1 cellular context compared by ENCODE assay signal in the genomic region with DNA sequence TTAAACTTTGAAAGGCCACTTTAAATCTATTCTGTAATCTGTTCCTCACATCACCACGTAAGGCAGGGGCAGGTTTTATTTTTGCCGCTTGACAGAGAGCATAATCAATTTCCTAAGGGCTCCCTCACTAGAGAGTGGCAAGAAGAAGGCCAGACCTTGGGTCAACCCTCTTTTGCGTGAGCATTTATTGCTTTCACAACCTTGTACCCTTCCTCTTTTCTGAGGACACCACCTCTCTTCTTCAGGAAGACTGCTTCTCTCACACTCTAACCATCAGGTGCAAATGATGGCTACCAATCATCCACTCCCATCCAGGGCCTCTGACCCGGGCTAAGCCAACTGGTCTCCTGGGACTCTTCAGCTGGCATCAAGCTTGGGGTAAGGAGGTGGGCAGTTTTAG.
TF ChIP-seq lines count a peak whose summit lies in the region.

No MANE protein-coding gene starts in this region.

TF ChIP-seq in GM23338, 12 proteins besides CTCF, POLR2A, EP300 and RAD21 (continued from another document):
- TF ChIP-seq, protein P1, sequence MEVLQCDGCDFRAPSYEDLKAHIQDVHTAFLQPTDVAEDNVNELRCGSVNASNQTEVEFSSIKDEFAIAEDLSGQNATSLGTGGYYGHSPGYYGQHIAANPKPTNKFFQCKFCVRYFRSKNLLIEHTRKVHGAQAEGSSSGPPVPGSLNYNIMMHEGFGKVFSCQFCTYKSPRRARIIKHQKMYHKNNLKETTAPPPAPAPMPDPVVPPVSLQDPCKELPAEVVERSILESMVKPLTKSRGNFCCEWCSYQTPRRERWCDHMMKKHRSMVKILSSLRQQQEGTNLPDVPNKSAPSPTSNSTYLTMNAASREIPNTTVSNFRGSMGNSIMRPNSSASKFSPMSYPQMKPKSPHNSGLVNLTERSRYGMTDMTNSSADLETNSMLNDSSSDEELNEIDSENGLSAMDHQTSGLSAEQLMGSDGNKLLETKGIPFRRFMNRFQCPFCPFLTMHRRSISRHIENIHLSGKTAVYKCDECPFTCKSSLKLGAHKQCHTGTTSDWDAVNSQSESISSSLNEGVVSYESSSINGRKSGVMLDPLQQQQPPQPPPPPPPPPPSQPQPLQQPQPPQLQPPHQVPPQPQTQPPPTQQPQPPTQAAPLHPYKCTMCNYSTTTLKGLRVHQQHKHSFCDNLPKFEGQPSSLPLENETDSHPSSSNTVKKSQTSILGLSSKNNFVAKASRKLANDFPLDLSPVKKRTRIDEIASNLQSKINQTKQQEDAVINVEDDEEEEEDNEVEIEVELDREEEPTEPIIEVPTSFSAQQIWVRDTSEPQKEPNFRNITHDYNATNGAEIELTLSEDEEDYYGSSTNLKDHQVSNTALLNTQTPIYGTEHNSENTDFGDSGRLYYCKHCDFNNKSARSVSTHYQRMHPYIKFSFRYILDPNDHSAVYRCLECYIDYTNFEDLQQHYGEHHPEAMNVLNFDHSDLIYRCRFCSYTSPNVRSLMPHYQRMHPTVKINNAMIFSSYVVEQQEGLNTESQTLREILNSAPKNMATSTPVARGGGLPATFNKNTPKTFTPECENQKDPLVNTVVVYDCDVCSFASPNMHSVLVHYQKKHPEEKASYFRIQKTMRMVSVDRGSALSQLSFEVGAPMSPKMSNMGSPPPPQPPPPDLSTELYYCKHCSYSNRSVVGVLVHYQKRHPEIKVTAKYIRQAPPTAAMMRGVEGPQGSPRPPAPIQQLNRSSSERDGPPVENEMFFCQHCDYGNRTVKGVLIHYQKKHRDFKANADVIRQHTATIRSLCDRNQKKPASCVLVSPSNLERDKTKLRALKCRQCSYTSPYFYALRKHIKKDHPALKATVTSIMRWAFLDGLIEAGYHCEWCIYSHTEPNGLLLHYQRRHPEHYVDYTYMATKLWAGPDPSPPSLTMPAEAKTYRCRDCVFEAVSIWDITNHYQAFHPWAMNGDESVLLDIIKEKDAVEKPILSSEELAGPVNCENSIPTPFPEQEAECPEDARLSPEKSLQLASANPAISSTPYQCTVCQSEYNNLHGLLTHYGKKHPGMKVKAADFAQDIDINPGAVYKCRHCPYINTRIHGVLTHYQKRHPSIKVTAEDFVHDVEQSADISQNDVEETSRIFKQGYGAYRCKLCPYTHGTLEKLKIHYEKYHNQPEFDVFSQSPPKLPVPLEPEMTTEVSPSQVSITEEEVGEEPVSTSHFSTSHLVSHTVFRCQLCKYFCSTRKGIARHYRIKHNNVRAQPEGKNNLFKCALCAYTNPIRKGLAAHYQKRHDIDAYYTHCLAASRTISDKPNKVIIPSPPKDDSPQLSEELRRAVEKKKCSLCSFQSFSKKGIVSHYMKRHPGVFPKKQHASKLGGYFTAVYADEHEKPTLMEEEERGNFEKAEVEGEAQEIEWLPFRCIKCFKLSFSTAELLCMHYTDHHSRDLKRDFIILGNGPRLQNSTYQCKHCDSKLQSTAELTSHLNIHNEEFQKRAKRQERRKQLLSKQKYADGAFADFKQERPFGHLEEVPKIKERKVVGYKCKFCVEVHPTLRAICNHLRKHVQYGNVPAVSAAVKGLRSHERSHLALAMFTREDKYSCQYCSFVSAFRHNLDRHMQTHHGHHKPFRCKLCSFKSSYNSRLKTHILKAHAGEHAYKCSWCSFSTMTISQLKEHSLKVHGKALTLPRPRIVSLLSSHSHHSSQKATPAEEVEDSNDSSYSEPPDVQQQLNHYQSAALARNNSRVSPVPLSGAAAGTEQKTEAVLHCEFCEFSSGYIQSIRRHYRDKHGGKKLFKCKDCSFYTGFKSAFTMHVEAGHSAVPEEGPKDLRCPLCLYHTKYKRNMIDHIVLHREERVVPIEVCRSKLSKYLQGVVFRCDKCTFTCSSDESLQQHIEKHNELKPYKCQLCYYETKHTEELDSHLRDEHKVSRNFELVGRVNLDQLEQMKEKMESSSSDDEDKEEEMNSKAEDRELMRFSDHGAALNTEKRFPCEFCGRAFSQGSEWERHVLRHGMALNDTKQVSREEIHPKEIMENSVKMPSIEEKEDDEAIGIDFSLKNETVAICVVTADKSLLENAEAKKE (CRISPR knock-in tag; IDR thresholded peaks at IDR 0.05), result no peak
- TF ChIP-seq ZNF331 (CRISPR knock-in tag; IDR thresholded peaks at IDR 0.05; ENCODE audit: low read depth) (no peak), EZH2phosphoT487 (IDR thresholded peaks at IDR 0.05; ENCODE audit: unreplicated experiment) (no peak), STAT1 (IDR thresholded peaks at IDR 0.05; ENCODE audit: unreplicated experiment) (no peak), EZH2 (IDR thresholded peaks at IDR 0.05; ENCODE audit: low read depth, unreplicated experiment) (no peak), JUNB (IDR thresholded peaks at IDR 0.05; ENCODE audit: unreplicated experiment) (no peak), ZNF114 (CRISPR knock-in tag; IDR thresholded peaks at IDR 0.05) (no peak), CREB1 (CRISPR knock-in tag; IDR thresholded peaks at IDR 0.05; ENCODE audit: low read depth) (no peak)
- TF ChIP-seq, protein P2, sequence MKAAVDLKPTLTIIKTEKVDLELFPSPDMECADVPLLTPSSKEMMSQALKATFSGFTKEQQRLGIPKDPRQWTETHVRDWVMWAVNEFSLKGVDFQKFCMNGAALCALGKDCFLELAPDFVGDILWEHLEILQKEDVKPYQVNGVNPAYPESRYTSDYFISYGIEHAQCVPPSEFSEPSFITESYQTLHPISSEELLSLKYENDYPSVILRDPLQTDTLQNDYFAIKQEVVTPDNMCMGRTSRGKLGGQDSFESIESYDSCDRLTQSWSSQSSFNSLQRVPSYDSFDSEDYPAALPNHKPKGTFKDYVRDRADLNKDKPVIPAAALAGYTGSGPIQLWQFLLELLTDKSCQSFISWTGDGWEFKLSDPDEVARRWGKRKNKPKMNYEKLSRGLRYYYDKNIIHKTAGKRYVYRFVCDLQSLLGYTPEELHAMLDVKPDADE (IDR thresholded peaks at IDR 0.05), result no peak
- TF ChIP-seq, protein P3, sequence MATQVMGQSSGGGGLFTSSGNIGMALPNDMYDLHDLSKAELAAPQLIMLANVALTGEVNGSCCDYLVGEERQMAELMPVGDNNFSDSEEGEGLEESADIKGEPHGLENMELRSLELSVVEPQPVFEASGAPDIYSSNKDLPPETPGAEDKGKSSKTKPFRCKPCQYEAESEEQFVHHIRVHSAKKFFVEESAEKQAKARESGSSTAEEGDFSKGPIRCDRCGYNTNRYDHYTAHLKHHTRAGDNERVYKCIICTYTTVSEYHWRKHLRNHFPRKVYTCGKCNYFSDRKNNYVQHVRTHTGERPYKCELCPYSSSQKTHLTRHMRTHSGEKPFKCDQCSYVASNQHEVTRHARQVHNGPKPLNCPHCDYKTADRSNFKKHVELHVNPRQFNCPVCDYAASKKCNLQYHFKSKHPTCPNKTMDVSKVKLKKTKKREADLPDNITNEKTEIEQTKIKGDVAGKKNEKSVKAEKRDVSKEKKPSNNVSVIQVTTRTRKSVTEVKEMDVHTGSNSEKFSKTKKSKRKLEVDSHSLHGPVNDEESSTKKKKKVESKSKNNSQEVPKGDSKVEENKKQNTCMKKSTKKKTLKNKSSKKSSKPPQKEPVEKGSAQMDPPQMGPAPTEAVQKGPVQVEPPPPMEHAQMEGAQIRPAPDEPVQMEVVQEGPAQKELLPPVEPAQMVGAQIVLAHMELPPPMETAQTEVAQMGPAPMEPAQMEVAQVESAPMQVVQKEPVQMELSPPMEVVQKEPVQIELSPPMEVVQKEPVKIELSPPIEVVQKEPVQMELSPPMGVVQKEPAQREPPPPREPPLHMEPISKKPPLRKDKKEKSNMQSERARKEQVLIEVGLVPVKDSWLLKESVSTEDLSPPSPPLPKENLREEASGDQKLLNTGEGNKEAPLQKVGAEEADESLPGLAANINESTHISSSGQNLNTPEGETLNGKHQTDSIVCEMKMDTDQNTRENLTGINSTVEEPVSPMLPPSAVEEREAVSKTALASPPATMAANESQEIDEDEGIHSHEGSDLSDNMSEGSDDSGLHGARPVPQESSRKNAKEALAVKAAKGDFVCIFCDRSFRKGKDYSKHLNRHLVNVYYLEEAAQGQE (IDR thresholded peaks at IDR 0.05; ENCODE audit: unreplicated experiment), result no peak
